Comparison of ENCODE assay signal across 16 cellular contexts in genomic region chr13:22141636-22142035, GRCh38.
DNase-seq lines count a peak whose midpoint lies in the region; ATAC-seq and TF ChIP-seq lines count a peak whose summit lies in the region.
"Had no signal": no experiment of that assay in that cellular context is flagged by ENCODE, and none has a peak within 500 bp of the region (broad histone marks: within the 10 kb centered on the region; RNA-seq: fewer than 3 reads in every experiment).

No MANE protein-coding gene starts in this region.

- no peak for DNase-seq in activated CD8-positive, alpha-beta T cell treated with anti-CD3 and anti-CD28 coated beads for 36 hours
- no peak for DNase-seq in activated CD8-positive, alpha-beta T cell treated with anti-CD3 and anti-CD28 coated beads, Interleukin-2, amount 10 ng/mL, durations not matched to agents 7 days and 5 days
- no peak for DNase-seq in natural killer cell treated with Interleukin-12 subunit alpha and Interleukin-12 subunit beta and Interleukin-15 and Interleukin-18, amount 100 ng/mL, for 72 hours (ENCODE audit: low spot score)
- DNase-seq in natural killer cell (no peak), gastrocnemius medialis (no peak), Caco-2 (no peak)
- DNase-seq in stimulated activated naive CD8-positive, alpha-beta T cell treated with anti-CD3 and anti-CD28 coated beads, Interleukin-15, Interleukin-2, amounts not matched to agents 100 U/mL and 50 U/mL, for 24 hours: no peak
- DNase-seq: 8988T; AML-193; Calu3; CD8-positive, alpha-beta memory T cell; DMS 273 treated with DMSO at 0.1 percent for 48 hours; HCEC 1CT; HFFc6 had no signal

- peaks cover 24% of the 10 kb centered on the region for H3K4me1 Mint-ChIP-seq in activated CD8-positive, alpha-beta T cell treated with anti-CD3 and anti-CD28 coated beads for 36 hours (ENCODE audit: low read depth)
- no peaks in the 10 kb centered on the region for H3K4me1 Mint-ChIP-seq in activated CD8-positive, alpha-beta T cell treated with anti-CD3 and anti-CD28 coated beads, Interleukin-2, amount 10 ng/mL, durations not matched to agents 7 days and 5 days (ENCODE audit: low read depth)
- H3K4me1 Mint-ChIP-seq in natural killer cell treated with Interleukin-12 subunit alpha and Interleukin-12 subunit beta and Interleukin-15 and Interleukin-18, amount 100 ng/mL, for 72 hours (ENCODE audit: low read depth in 2 of 2): peaks cover 21 to 34% of the 10 kb centered on the region in 2 donors
- peaks cover 0 to 5% of the 10 kb centered on the region in 2 donors for H3K4me1 Mint-ChIP-seq in natural killer cell
- peaks cover 3% of the 10 kb centered on the region for H3K4me1 Mint-ChIP-seq in Caco-2 (ENCODE audit: low read depth, unreplicated experiment)

- H3K36me3 Mint-ChIP-seq in activated CD8-positive, alpha-beta T cell treated with anti-CD3 and anti-CD28 coated beads for 36 hours (ENCODE audit: low read depth): no peaks in the 10 kb centered on the region
- no peaks in the 10 kb centered on the region for H3K36me3 Mint-ChIP-seq in activated CD8-positive, alpha-beta T cell treated with anti-CD3 and anti-CD28 coated beads, Interleukin-2, amount 10 ng/mL, durations not matched to agents 7 days and 5 days (ENCODE audit: low read depth)
- H3K36me3 Mint-ChIP-seq in natural killer cell treated with Interleukin-12 subunit alpha and Interleukin-12 subunit beta and Interleukin-15 and Interleukin-18, amount 100 ng/mL, for 72 hours: peaks cover 4% of the 10 kb centered on the region
- H3K36me3 Mint-ChIP-seq in natural killer cell (no peaks in the 10 kb centered on the region), Caco-2 (ENCODE audit: insufficient read depth, unreplicated experiment) (no peaks in the 10 kb centered on the region)

- peak; percentile 60 for ATAC-seq in activated CD8-positive, alpha-beta T cell treated with anti-CD3 and anti-CD28 coated beads for 36 hours
- ATAC-seq in activated CD8-positive, alpha-beta T cell treated with anti-CD3 and anti-CD28 coated beads, Interleukin-2, amount 10 ng/mL, durations not matched to agents 7 days and 5 days: no peak
- ATAC-seq in natural killer cell treated with Interleukin-12 subunit alpha and Interleukin-12 subunit beta and Interleukin-15 and Interleukin-18, amount 100 ng/mL, for 72 hours: peak; percentile 74 to 78
- ATAC-seq in natural killer cell: no peak
- peak; percentile 68 for ATAC-seq in stimulated activated naive CD8-positive, alpha-beta T cell treated with anti-CD3 and anti-CD28 coated beads, Interleukin-15, Interleukin-2, amounts not matched to agents 100 U/mL and 50 U/mL, for 24 hours
- no peak for ATAC-seq in gastrocnemius medialis
- ATAC-seq: GM12878 had no signal

- no peak for TF ChIP-seq CTCF in activated CD8-positive, alpha-beta T cell treated with anti-CD3 and anti-CD28 coated beads for 36 hours (IDR thresholded peaks at IDR 0.05)
- TF ChIP-seq CTCF in natural killer cell (IDR thresholded peaks at IDR 0.05) (no peak), gastrocnemius medialis (IDR thresholded peaks at IDR 0.05 in 4 of 5, conservative IDR thresholded peaks at IDR 0.05 in 1 of 5) (no peak), Caco-2 (IDR thresholded peaks at IDR 0.05; ENCODE audit: insufficient read depth in 1 of 2, low read depth in 1 of 2, low read length in 1 of 2, severe bottlenecking in 1 of 2, unreplicated experiment in 1 of 2) (no peak)

- H3K36me3 ChIP-seq in gastrocnemius medialis: no peaks in the 10 kb centered on the region
- H3K36me3 ChIP-seq in Caco-2 (ENCODE audit: control insufficient read depth, insufficient read depth, low read length): no peaks in the 10 kb centered on the region
- H3K36me3 ChIP-seq: BLaER1 had no signal

- H3K4me1 ChIP-seq in gastrocnemius medialis: no peaks in the 10 kb centered on the region
- H3K4me1 ChIP-seq in Caco-2: peaks cover 4% of the 10 kb centered on the region

- H3K4me3 ChIP-seq in gastrocnemius medialis (no peak overlapping the region), Caco-2 (ENCODE audit: low read depth, low read length) (no peak overlapping the region)
- H3K4me3 ChIP-seq: BLaER1, GM12878 had no signal

- TF ChIP-seq POLR2A in gastrocnemius medialis (IDR thresholded peaks at IDR 0.05): no peak

- H3K27me3 ChIP-seq in gastrocnemius medialis: no peaks in the 10 kb centered on the region
- H3K27me3 ChIP-seq in Caco-2 (replicated peaks; ENCODE audit: control insufficient read depth, insufficient read depth, low read length): no peaks in the 10 kb centered on the region
- H3K27me3 ChIP-seq: BLaER1 had no signal

- peaks cover 2% of the 10 kb centered on the region for H3K27me3 Mint-ChIP-seq in activated CD8-positive, alpha-beta T cell treated with anti-CD3 and anti-CD28 coated beads for 36 hours
- no peaks in the 10 kb centered on the region for H3K27me3 Mint-ChIP-seq in activated CD8-positive, alpha-beta T cell treated with anti-CD3 and anti-CD28 coated beads, Interleukin-2, amount 10 ng/mL, durations not matched to agents 7 days and 5 days (ENCODE audit: low read depth)
- peaks cover 6 to 8% of the 10 kb centered on the region in 2 donors for H3K27me3 Mint-ChIP-seq in natural killer cell treated with Interleukin-12 subunit alpha and Interleukin-12 subunit beta and Interleukin-15 and Interleukin-18, amount 100 ng/mL, for 72 hours
- H3K27me3 Mint-ChIP-seq in natural killer cell (ENCODE audit: low read depth in 2 of 2) (peaks cover 9 to 27% of the 10 kb centered on the region in 2 donors), Caco-2 (ENCODE audit: insufficient read depth, unreplicated experiment) (no peaks in the 10 kb centered on the region)

- H3K9me3 Mint-ChIP-seq in activated CD8-positive, alpha-beta T cell treated with anti-CD3 and anti-CD28 coated beads for 36 hours: no peaks in the 10 kb centered on the region
- peaks cover 4% of the 10 kb centered on the region for H3K9me3 Mint-ChIP-seq in activated CD8-positive, alpha-beta T cell treated with anti-CD3 and anti-CD28 coated beads, Interleukin-2, amount 10 ng/mL, durations not matched to agents 7 days and 5 days (ENCODE audit: insufficient read depth)
- H3K9me3 Mint-ChIP-seq in natural killer cell treated with Interleukin-12 subunit alpha and Interleukin-12 subunit beta and Interleukin-15 and Interleukin-18, amount 100 ng/mL, for 72 hours: peaks cover 2% of the 10 kb centered on the region
- no peaks in the 10 kb centered on the region for H3K9me3 Mint-ChIP-seq in natural killer cell
- H3K9me3 Mint-ChIP-seq in Caco-2 (ENCODE audit: unreplicated experiment): peaks cover 10% of the 10 kb centered on the region
- H3K9me3 Mint-ChIP-seq: CD8-positive, alpha-beta memory T cell had no signal

- no peaks in the 10 kb centered on the region for H3K9me3 ChIP-seq in gastrocnemius medialis
- H3K9me3 ChIP-seq in Caco-2: no peaks in the 10 kb centered on the region
- H3K9me3 ChIP-seq: BLaER1 had no signal

- H3K27ac Mint-ChIP-seq in activated CD8-positive, alpha-beta T cell treated with anti-CD3 and anti-CD28 coated beads for 36 hours: no peak overlapping the region
- H3K27ac Mint-ChIP-seq in activated CD8-positive, alpha-beta T cell treated with anti-CD3 and anti-CD28 coated beads, Interleukin-2, amount 10 ng/mL, durations not matched to agents 7 days and 5 days: no peak overlapping the region
- H3K27ac Mint-ChIP-seq in natural killer cell treated with Interleukin-12 subunit alpha and Interleukin-12 subunit beta and Interleukin-15 and Interleukin-18, amount 100 ng/mL, for 72 hours: peak overlapping the region; percentile 42 to 79
- H3K27ac Mint-ChIP-seq in natural killer cell (no peak overlapping the region), Caco-2 (ENCODE audit: unreplicated experiment) (no peak overlapping the region)
- H3K27ac Mint-ChIP-seq: CD8-positive, alpha-beta memory T cell; HFFc6 had no signal

- in situ Hi-C loops in gastrocnemius medialis (cut with MboI; ENCODE audit: low sequenced_read_pairs in 4 of 4): no loop called here

- intact Hi-C loops in activated CD8-positive, alpha-beta T cell treated with anti-CD3 and anti-CD28 coated beads for 36 hours (cut with micrococcal nuclease): no loop called here
- intact Hi-C loops in natural killer cell (cut with micrococcal nuclease) (no loop called here), gastrocnemius medialis (cut with DNase I; ENCODE audit: low total_unique reads) (no loop called here), Caco-2 (cut with micrococcal nuclease; ENCODE audit: unreplicated experiment) (no loop called here)

- no TSS peak for BruUV-seq in Caco-2 (replicated peaks; lab: Mats Ljungman, UMichigan)

- POLR2A ChIA-PET in activated CD8-positive, alpha-beta T cell treated with anti-CD3 and anti-CD28 coated beads for 36 hours (lab: Charles Lee): no interaction called here
- POLR2A ChIA-PET in activated CD8-positive, alpha-beta T cell treated with anti-CD3 and anti-CD28 coated beads, Interleukin-2, amount 10 ng/mL, durations not matched to agents 7 days and 5 days (lab: Charles Lee): no interaction called here
- POLR2A ChIA-PET in Caco-2 (lab: Charles Lee): interaction anchor here (0.7 kb wide), 1 partner anchor 176 kb away, joined by 6 read pairs; no protein-coding TSS in a partner anchor

- H3K27ac ChIP-seq in gastrocnemius medialis: no peak overlapping the region
- H3K27ac ChIP-seq: BLaER1 had no signal

- CTCF ChIA-PET in activated CD8-positive, alpha-beta T cell treated with anti-CD3 and anti-CD28 coated beads for 36 hours (lab: Charles Lee): no interaction called here
- CTCF ChIA-PET in activated CD8-positive, alpha-beta T cell treated with anti-CD3 and anti-CD28 coated beads, Interleukin-2, amount 10 ng/mL, durations not matched to agents 7 days and 5 days (lab: Charles Lee): no interaction called here
- CTCF ChIA-PET in Caco-2 (lab: Charles Lee): no interaction called here

- no peak overlapping the region for H3K4me3 Mint-ChIP-seq in activated CD8-positive, alpha-beta T cell treated with anti-CD3 and anti-CD28 coated beads for 36 hours
- H3K4me3 Mint-ChIP-seq in activated CD8-positive, alpha-beta T cell treated with anti-CD3 and anti-CD28 coated beads, Interleukin-2, amount 10 ng/mL, durations not matched to agents 7 days and 5 days: no peak overlapping the region
- H3K4me3 Mint-ChIP-seq in natural killer cell treated with Interleukin-12 subunit alpha and Interleukin-12 subunit beta and Interleukin-15 and Interleukin-18, amount 100 ng/mL, for 72 hours: peak overlapping the region; percentile 57
- no peak overlapping the region for H3K4me3 Mint-ChIP-seq in natural killer cell
- no peak overlapping the region for H3K4me3 Mint-ChIP-seq in Caco-2 (ENCODE audit: unreplicated experiment)
- H3K4me3 Mint-ChIP-seq: CD8-positive, alpha-beta memory T cell; HFFc6 had no signal

Comparison
In these comparisons a context has a peak if more than half of its experiments do, and no peak if none do; other contexts are left out.
1. ATAC-seq: peak in activated CD8-positive, alpha-beta T cell treated with anti-CD3 and anti-CD28 coated beads for 36 hours (single experiment), natural killer cell treated with Interleukin-12 subunit alpha and Interleukin-12 subunit beta and Interleukin-15 and Interleukin-18, amount 100 ng/mL, for 72 hours (2 of 2) and stimulated activated naive CD8-positive, alpha-beta T cell treated with anti-CD3 and anti-CD28 coated beads, Interleukin-15, Interleukin-2, amounts not matched to agents 100 U/mL and 50 U/mL, for 24 hours (single experiment); none in activated CD8-positive, alpha-beta T cell treated with anti-CD3 and anti-CD28 coated beads, Interleukin-2, amount 10 ng/mL, durations not matched to agents 7 days and 5 days (single experiment), natural killer cell (0 of 3) and gastrocnemius medialis (0 of 2).
2. H3K27ac Mint-ChIP-seq: peak in natural killer cell treated with Interleukin-12 subunit alpha and Interleukin-12 subunit beta and Interleukin-15 and Interleukin-18, amount 100 ng/mL, for 72 hours (2 of 2); none in activated CD8-positive, alpha-beta T cell treated with anti-CD3 and anti-CD28 coated beads for 36 hours (single experiment), activated CD8-positive, alpha-beta T cell treated with anti-CD3 and anti-CD28 coated beads, Interleukin-2, amount 10 ng/mL, durations not matched to agents 7 days and 5 days (single experiment), natural killer cell (0 of 2) and Caco-2 (single experiment).